ENCODE assay signal across 1 cellular context in genomic region chr3:37400945-37401344, GRCh38.
TF ChIP-seq lines count a peak whose summit lies in the region.

No MANE protein-coding gene starts in this region.

TF ChIP-seq in HepG2, 621 proteins besides CTCF, POLR2A, EP300 and RAD21 (continued from another document):
- TF ChIP-seq, protein P1, sequence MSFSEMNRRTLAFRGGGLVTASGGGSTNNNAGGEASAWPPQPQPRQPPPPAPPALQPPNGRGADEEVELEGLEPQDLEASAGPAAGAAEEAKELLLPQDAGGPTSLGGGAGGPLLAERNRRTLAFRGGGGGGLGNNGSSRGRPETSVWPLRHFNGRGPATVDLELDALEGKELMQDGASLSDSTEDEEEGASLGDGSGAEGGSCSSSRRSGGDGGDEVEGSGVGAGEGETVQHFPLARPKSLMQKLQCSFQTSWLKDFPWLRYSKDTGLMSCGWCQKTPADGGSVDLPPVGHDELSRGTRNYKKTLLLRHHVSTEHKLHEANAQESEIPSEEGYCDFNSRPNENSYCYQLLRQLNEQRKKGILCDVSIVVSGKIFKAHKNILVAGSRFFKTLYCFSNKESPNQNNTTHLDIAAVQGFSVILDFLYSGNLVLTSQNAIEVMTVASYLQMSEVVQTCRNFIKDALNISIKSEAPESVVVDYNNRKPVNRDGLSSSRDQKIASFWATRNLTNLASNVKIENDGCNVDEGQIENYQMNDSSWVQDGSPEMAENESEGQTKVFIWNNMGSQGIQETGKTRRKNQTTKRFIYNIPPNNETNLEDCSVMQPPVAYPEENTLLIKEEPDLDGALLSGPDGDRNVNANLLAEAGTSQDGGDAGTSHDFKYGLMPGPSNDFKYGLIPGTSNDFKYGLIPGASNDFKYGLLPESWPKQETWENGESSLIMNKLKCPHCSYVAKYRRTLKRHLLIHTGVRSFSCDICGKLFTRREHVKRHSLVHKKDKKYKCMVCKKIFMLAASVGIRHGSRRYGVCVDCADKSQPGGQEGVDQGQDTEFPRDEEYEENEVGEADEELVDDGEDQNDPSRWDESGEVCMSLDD (CRISPR knock-in tag; IDR thresholded peaks at IDR 0.05; ENCODE audit: borderline replicate concordance): no peak
- TF ChIP-seq ZNF253 (CRISPR knock-in tag; IDR thresholded peaks at IDR 0.05; ENCODE audit: borderline replicate concordance) (no peak), ZNF138 (CRISPR knock-in tag; IDR thresholded peaks at IDR 0.05; ENCODE audit: low read depth) (no peak), ZNF337 (CRISPR knock-in tag; IDR thresholded peaks at IDR 0.05; ENCODE audit: borderline replicate concordance, low read depth) (no peak), ZBTB2 (CRISPR knock-in tag; IDR thresholded peaks at IDR 0.05; ENCODE audit: low read depth) (no peak)
- TF ChIP-seq, protein P2, sequence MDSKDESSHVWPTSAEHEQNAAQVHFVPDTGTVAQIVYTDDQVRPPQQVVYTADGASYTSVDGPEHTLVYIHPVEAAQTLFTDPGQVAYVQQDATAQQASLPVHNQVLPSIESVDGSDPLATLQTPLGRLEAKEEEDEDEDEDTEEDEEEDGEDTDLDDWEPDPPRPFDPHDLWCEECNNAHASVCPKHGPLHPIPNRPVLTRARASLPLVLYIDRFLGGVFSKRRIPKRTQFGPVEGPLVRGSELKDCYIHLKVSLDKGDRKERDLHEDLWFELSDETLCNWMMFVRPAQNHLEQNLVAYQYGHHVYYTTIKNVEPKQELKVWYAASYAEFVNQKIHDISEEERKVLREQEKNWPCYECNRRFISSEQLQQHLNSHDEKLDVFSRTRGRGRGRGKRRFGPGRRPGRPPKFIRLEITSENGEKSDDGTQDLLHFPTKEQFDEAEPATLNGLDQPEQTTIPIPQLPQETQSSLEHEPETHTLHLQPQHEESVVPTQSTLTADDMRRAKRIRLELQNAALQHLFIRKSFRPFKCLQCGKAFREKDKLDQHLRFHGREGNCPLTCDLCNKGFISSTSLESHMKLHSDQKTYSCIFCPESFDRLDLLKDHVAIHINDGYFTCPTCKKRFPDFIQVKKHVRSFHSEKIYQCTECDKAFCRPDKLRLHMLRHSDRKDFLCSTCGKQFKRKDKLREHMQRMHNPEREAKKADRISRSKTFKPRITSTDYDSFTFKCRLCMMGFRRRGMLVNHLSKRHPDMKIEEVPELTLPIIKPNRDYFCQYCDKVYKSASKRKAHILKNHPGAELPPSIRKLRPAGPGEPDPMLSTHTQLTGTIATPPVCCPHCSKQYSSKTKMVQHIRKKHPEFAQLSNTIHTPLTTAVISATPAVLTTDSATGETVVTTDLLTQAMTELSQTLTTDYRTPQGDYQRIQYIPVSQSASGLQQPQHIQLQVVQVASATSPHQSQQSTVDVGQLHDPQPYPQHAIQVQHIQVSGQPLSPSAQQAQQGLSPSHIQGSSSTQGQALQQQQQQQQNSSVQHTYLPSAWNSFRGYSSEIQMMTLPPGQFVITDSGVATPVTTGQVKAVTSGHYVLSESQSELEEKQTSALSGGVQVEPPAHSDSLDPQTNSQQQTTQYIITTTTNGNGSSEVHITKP (CRISPR knock-in tag; IDR thresholded peaks at IDR 0.05; ENCODE audit: low read depth): no peak
